13 cellular contexts compared by ENCODE assay signal in genomic region chr2:101616411-101616810, GRCh38.
DNase-seq lines count a peak whose midpoint lies in the region; ATAC-seq and TF ChIP-seq lines count a peak whose summit lies in the region.
"Had no signal": no experiment of that assay in that cellular context is flagged by ENCODE, and none has a peak within 500 bp of the region (broad histone marks: within the 10 kb centered on the region; RNA-seq: fewer than 3 reads in every experiment).

No MANE protein-coding gene starts in this region.

- H2BK15ac ChIP-seq in IMR-90 (ENCODE audit: low read depth, low read length), result no peak overlapping the region

- no peak for TF ChIP-seq CTCF in IMR-90 (conservative IDR thresholded peaks at IDR 0.05; ENCODE audit: low read depth, low read length)
- TF ChIP-seq CTCF in glutamatergic neuron (IDR thresholded peaks at IDR 0.05; ENCODE audit: partially characterized antibody, unreplicated experiment), result no peak
- no peak for TF ChIP-seq CTCF in prostate gland (IDR thresholded peaks at IDR 0.05)

- no peaks in the 10 kb centered on the region for H3K36me3 Mint-ChIP-seq in glutamatergic neuron (ENCODE audit: unreplicated experiment)
- no peaks in the 10 kb centered on the region for H3K36me3 Mint-ChIP-seq in activated T-cell treated with anti-CD3 and anti-CD28 coated beads, Interleukin-2, amount 50 U/mL, for 4 hours (ENCODE audit: insufficient read depth)

- intact Hi-C loops in IMR-90 (cut with micrococcal nuclease), result no loop called here
- intact Hi-C loops in prostate gland (cut with DNase I), result no loop called here

- no peaks in the 10 kb centered on the region for H3K27me3 ChIP-seq in IMR-90 (ENCODE audit: control insufficient read depth, insufficient read depth, low read length)
- no peaks in the 10 kb centered on the region for H3K27me3 ChIP-seq in prostate gland (replicated peaks; ENCODE audit: insufficient read depth)

- H4K20me1 ChIP-seq in IMR-90 (ENCODE audit: insufficient read depth, low read length), result no peaks in the 10 kb centered on the region

- H2AK5ac ChIP-seq in IMR-90 (ENCODE audit: low read depth, low read length), result no peak overlapping the region

- peaks cover 17% of the 10 kb centered on the region for H3K4me1 ChIP-seq in IMR-90 (ENCODE audit: control insufficient read depth, insufficient read depth, low read length)
- no peaks in the 10 kb centered on the region for H3K4me1 ChIP-seq in prostate gland (replicated peaks)

- BruUV-seq in IMR-90 (replicated peaks; lab: Mats Ljungman, UMichigan), result no TSS peak

- H3K27ac ChIP-seq in IMR-90 (ENCODE audit: insufficient read depth, low read length), result no peak overlapping the region
- H3K27ac ChIP-seq in prostate gland, result no peak overlapping the region
- H3K27ac ChIP-seq: HL-60, left lung had no signal

- no peak overlapping the region for H3K14ac ChIP-seq in IMR-90 (replicated peaks; ENCODE audit: low read depth, low read length)

- TF ChIP-seq POLR2A in IMR-90 (IDR thresholded peaks at IDR 0.05; ENCODE audit: low read depth, low read length) (no peak), prostate gland (IDR thresholded peaks at IDR 0.05) (no peak)

- POLR2A ChIA-PET in IMR-90 (lab: Charles Lee; ENCODE audit: unreplicated experiment), result no interaction called here

- dilution Hi-C loops in IMR-90 (cut with HindIII; ENCODE audit: low sequenced_read_pairs, unreplicated experiment), result no loop called here

- H2BK120ac ChIP-seq in IMR-90 (ENCODE audit: low read depth, low read length), result no peak overlapping the region

- H3K4ac ChIP-seq in IMR-90 (ENCODE audit: low read depth, low read length), result no peak overlapping the region

- H3K79me1 ChIP-seq in IMR-90 (ENCODE audit: low read depth in 1 of 2, low read length in 2 of 2), result no peaks in the 10 kb centered on the region

- no peak overlapping the region for H3K4me2 ChIP-seq in IMR-90 (ENCODE audit: low read depth, low read length)

- H3K4me3 ChIP-seq in IMR-90 (ENCODE audit: insufficient read depth, low read depth, low read length), result no peak overlapping the region
- no peak overlapping the region for H3K4me3 ChIP-seq in prostate gland
- H3K4me3 ChIP-seq: left lung had no signal

- no peak overlapping the region for H3K4me3 Mint-ChIP-seq in glutamatergic neuron (ENCODE audit: unreplicated experiment)
- no peak overlapping the region for H3K4me3 Mint-ChIP-seq in activated T-cell treated with anti-CD3 and anti-CD28 coated beads, Interleukin-2, amount 50 U/mL, for 4 hours
- H3K4me3 Mint-ChIP-seq: CD4-positive, alpha-beta T cell had no signal

- no peak overlapping the region for H4K5ac ChIP-seq in IMR-90 (ENCODE audit: low read depth, low read length)

- no peak overlapping the region for H3K56ac ChIP-seq in IMR-90 (ENCODE audit: extremely low read depth, insufficient read depth, low read length)

- H3K9me3 Mint-ChIP-seq in glutamatergic neuron (ENCODE audit: unreplicated experiment), result peaks cover 3% of the 10 kb centered on the region
- H3K9me3 Mint-ChIP-seq in activated T-cell treated with anti-CD3 and anti-CD28 coated beads, Interleukin-2, amount 50 U/mL, for 4 hours, result no peaks in the 10 kb centered on the region
- H3K9me3 Mint-ChIP-seq: CD4-positive, alpha-beta T cell had no signal

- H3K23ac ChIP-seq in IMR-90 (ENCODE audit: low read depth, low read length), result no peak overlapping the region

- 59% methylated on average over 9 of the region's 13 CpGs; no CpG with 5 or more reads in 1 of the 2 experiments for WGBS in IMR-90 (ENCODE audit: extremely low coverage in 2 of 2, insufficient read length in 1 of 2), 2 experiments
- 41% methylated on average over 13 of the region's 13 CpGs for WGBS in prostate gland

- H3K18ac ChIP-seq in IMR-90 (ENCODE audit: low read depth, low read length), result no peak overlapping the region

- no peaks in the 10 kb centered on the region for H3K9me3 ChIP-seq in IMR-90 (ENCODE audit: control insufficient read depth, insufficient read depth, low read length)
- H3K9me3 ChIP-seq in prostate gland, result no peaks in the 10 kb centered on the region
- H3K9me3 ChIP-seq: left lung had no signal

- peaks cover under 1% of the 10 kb centered on the region for H3K27me3 Mint-ChIP-seq in glutamatergic neuron (ENCODE audit: unreplicated experiment)
- no peaks in the 10 kb centered on the region for H3K27me3 Mint-ChIP-seq in activated T-cell treated with anti-CD3 and anti-CD28 coated beads, Interleukin-2, amount 50 U/mL, for 4 hours (ENCODE audit: low read depth)
- H3K27me3 Mint-ChIP-seq: CD4-positive, alpha-beta T cell had no signal

- H3K27ac Mint-ChIP-seq in glutamatergic neuron (ENCODE audit: unreplicated experiment), result peak overlapping the region; percentile 38
- H3K27ac Mint-ChIP-seq: CD4-positive, alpha-beta T cell had no signal

- H3K9me1 ChIP-seq in IMR-90 (ENCODE audit: insufficient read depth, low read length), result 0 out of 2 replicates have a peak, but pooled peaks cover 8% of the 10 kb centered on the region

- H3K36me3 ChIP-seq in IMR-90 (ENCODE audit: control insufficient read depth, insufficient read depth, low read length) (no peaks in the 10 kb centered on the region), prostate gland (no peaks in the 10 kb centered on the region)
- H3K36me3 ChIP-seq: left lung had no signal

- no peak overlapping the region for H2AK9ac ChIP-seq in IMR-90 (replicated peaks; ENCODE audit: low read depth, low read length, poor library complexity)

- ATAC-seq in IMR-90 (ENCODE audit: low read depth) (no peak), GM21528 (IDR thresholded peaks at IDR 0.05; ENCODE audit: low FRiP score, unreplicated experiment) (no peak)
- no peak for ATAC-seq in activated T-cell treated with anti-CD3 and anti-CD28 coated beads, Interleukin-2, amount 50 U/mL, for 4 hours
- ATAC-seq: left lung had no signal

- H3K4me1 Mint-ChIP-seq in glutamatergic neuron (ENCODE audit: low read depth, unreplicated experiment), result peaks cover 13% of the 10 kb centered on the region
- peaks cover 3% of the 10 kb centered on the region for H3K4me1 Mint-ChIP-seq in activated T-cell treated with anti-CD3 and anti-CD28 coated beads, Interleukin-2, amount 50 U/mL, for 4 hours (ENCODE audit: low read depth)

- no peak overlapping the region for H2AFZ ChIP-seq in IMR-90 (replicated peaks; ENCODE audit: low read length, poor library complexity)

- CTCF ChIA-PET in IMR-90 (lab: Yijun Ruan, JAX), result interaction anchor here (1.0 kb wide), 1 partner anchor 57 kb away, joined by 3 read pairs; no protein-coding TSS in a partner anchor

- H2BK5ac ChIP-seq in IMR-90 (ENCODE audit: low read depth, low read length, poor library complexity, severe bottlenecking), result no peak overlapping the region

- no peak overlapping the region for H4K8ac ChIP-seq in IMR-90 (ENCODE audit: low read depth in 2 of 2, low read length in 2 of 2)

- no peak overlapping the region for H4K91ac ChIP-seq in IMR-90 (ENCODE audit: insufficient read depth, low read depth, low read length)

- peak; percentile 34 for DNase-seq in IMR-90
- DNase-seq in RPMI7951 (ENCODE audit: low read depth), result peak; percentile 75
- DNase-seq in glutamatergic neuron, result no peak
- DNase-seq in putamen (ENCODE audit: low spot score), result peak; percentile 66
- no peak for DNase-seq in activated T-cell treated with anti-CD3 and anti-CD28 coated beads, Interleukin-2, amount 50 U/mL, for 4 hours
- no peak for DNase-seq in prostate gland (ENCODE audit: low spot score)
- DNase-seq: activated CD4-positive, alpha-beta T cell treated with anti-CD3 and anti-CD28 coated beads, Interleukin-2, amount 50 U/mL, for 4 hours; CD4-positive, alpha-beta T cell; cortex of kidney; left lung; NK-92 treated with Interleukin-12 subunit alpha and Interleukin-12 subunit beta, amount 100 ng/mL, for 24 hours had no signal

- no peak overlapping the region for H3K9ac ChIP-seq in IMR-90 (ENCODE audit: low read depth, low read length)

- in situ Hi-C loops in IMR-90 (cut with MboI; ENCODE audit: low sequenced_read_pairs), result no loop called here

- TF ChIP-seq RAD21 in IMR-90 (IDR thresholded peaks at IDR 0.05; ENCODE audit: low read length), result no peak

- no peak overlapping the region for H2BK20ac ChIP-seq in IMR-90 (ENCODE audit: low read depth, low read length)

TF ChIP-seq in IMR-90, 13 proteins besides CTCF, POLR2A, EP300 and RAD21:
- no peak for TF ChIP-seq USF2 (IDR thresholded peaks at IDR 0.05; ENCODE audit: low read depth, low read length)
- TF ChIP-seq MXI1 (IDR thresholded peaks at IDR 0.05; ENCODE audit: borderline replicate concordance, low read depth, low read length), result no peak
- no peak for TF ChIP-seq RCOR1 (IDR thresholded peaks at IDR 0.05; ENCODE audit: insufficient replicate concordance, low read length)
- no peak for TF ChIP-seq ELK1 (IDR thresholded peaks at IDR 0.05; ENCODE audit: borderline replicate concordance, low read depth, low read length)
- no peak for TF ChIP-seq BHLHE40 (IDR thresholded peaks at IDR 0.05; ENCODE audit: low read depth, low read length)
- no peak for TF ChIP-seq MAZ (IDR thresholded peaks at IDR 0.05; ENCODE audit: borderline replicate concordance, low read depth, low read length)

Comparison
In these comparisons a context has a peak if more than half of its experiments do, and no peak if none do; other contexts are left out.
1. DNase-seq: peak in IMR-90 (single experiment), RPMI7951 (single experiment) and putamen (single experiment); none in glutamatergic neuron (single experiment), activated T-cell treated with anti-CD3 and anti-CD28 coated beads, Interleukin-2, amount 50 U/mL, for 4 hours (single experiment) and prostate gland (single experiment).